Comparison of ENCODE assay signal across 8 cellular contexts in genomic region chr10:110873951-110874350, GRCh38. TPM values are rescaled to one million over a fixed set of nuclear protein-coding genes. Genes with fewer than 3 reads are reported as not detected.
DNase-seq lines count a peak whose midpoint lies in the region; TF ChIP-seq lines count a peak whose summit lies in the region.

No MANE protein-coding gene starts in this region.

- H4K20me1 ChIP-seq in OCI-LY1 (ENCODE audit: insufficient read depth, low read length) = no peaks in the 10 kb centered on the region

- H3K4me1 ChIP-seq in CD4-positive, alpha-beta memory T cell (ENCODE audit: insufficient read depth, low read length) = peaks cover 78% of the 10 kb centered on the region
- H3K4me1 ChIP-seq in OCI-LY1 (ENCODE audit: insufficient read depth, low read length, severe bottlenecking) (peaks cover 56% of the 10 kb centered on the region), duodenal mucosa (ENCODE audit: control insufficient read depth in 1 of 2, insufficient read depth in 2 of 2, low read length in 2 of 2) (peaks cover 11 to 47% of the 10 kb centered on the region in 2 donors), neutrophil (ENCODE audit: control insufficient read depth in 1 of 2, insufficient read depth in 1 of 2, low read depth in 1 of 2, low read length in 1 of 2) (peaks cover 29 to 39% of the 10 kb centered on the region in 2 experiments)

- peaks cover 43 to 82% (median 59%) of the 10 kb centered on the region in 4 donors for H3K4me1 Mint-ChIP-seq in CD4-positive, alpha-beta memory T cell

- CTCF ChIA-PET in CD4-positive, alpha-beta memory T cell (lab: Charles Lee; ENCODE audit: partially characterized antibody) = interaction anchor here (1.0 to 2.3 kb wide), 6 partner anchors 9 to 124 kb away, joined by 3 to 17 read pairs (median 6); no protein-coding TSS in a partner anchor

- no peak overlapping the region for H2AFZ ChIP-seq in OCI-LY1 (ENCODE audit: low read length)

- peaks cover 0 to 3% (median 0%) of the 10 kb centered on the region in 8 donors for H3K9me3 Mint-ChIP-seq in CD4-positive, alpha-beta memory T cell

- H3K27ac ChIP-seq in CD4-positive, alpha-beta memory T cell (ENCODE audit: low read depth, low read length) = peak overlapping the region; percentile 98
- peak overlapping the region; percentile 98 for H3K27ac ChIP-seq in OCI-LY1 (ENCODE audit: low read depth, low read length, poor library complexity, severe bottlenecking)
- no peak overlapping the region for H3K27ac ChIP-seq in duodenal mucosa (ENCODE audit: low read depth, low read length)
- peak overlapping the region; percentile 99 for H3K27ac ChIP-seq in neutrophil

- TF ChIP-seq CTCF in OCI-LY1 (IDR thresholded peaks at IDR 0.05; ENCODE audit: low read length) (no peak), neutrophil (IDR thresholded peaks at IDR 0.05) (no peak), GM13977 (IDR thresholded peaks at IDR 0.05; ENCODE audit: extremely low read depth, insufficient read depth, missing control alignments) (no peak)

- H3K9ac ChIP-seq in OCI-LY1 (ENCODE audit: low read length) (peak overlapping the region; percentile 96), duodenal mucosa (ENCODE audit: low read depth in 1 of 2, low read length in 2 of 2) (peak overlapping the region; percentile 53 to 89)

- H3K4me2 ChIP-seq in OCI-LY1 (ENCODE audit: low read length) = peak overlapping the region; percentile 99

- intact Hi-C loops in CD4-positive, alpha-beta memory T cell (cut with micrococcal nuclease) = loop anchor here (2.0 kb wide), 1 partner anchor 39 kb away; no protein-coding TSS in a partner anchor

- H3K9me2 ChIP-seq in OCI-LY1 (ENCODE audit: low read depth, low read length) = no peaks in the 10 kb centered on the region

- H3K9me3 ChIP-seq in CD4-positive, alpha-beta memory T cell (ENCODE audit: control insufficient read depth in 1 of 2, low read length in 2 of 2) = no peaks in the 10 kb centered on the region
- H3K9me3 ChIP-seq in OCI-LY1 (ENCODE audit: low read length) (no peaks in the 10 kb centered on the region), duodenal mucosa (ENCODE audit: control insufficient read depth in 1 of 2, low read length in 2 of 2) (no peaks in the 10 kb centered on the region), neutrophil (no peaks in the 10 kb centered on the region)

- H3K36me3 Mint-ChIP-seq in CD4-positive, alpha-beta memory T cell = peaks cover 12 to 54% of the 10 kb centered on the region in 2 donors

- H3K27me3 Mint-ChIP-seq in CD4-positive, alpha-beta memory T cell = no peaks in the 10 kb centered on the region

- in situ Hi-C loops in GM13977 (cut with MboI; ENCODE audit: low pct_unique_long_range_greater_than_20kb, low sequenced_read_pairs, unreplicated experiment) = loop anchor here (10.0 kb wide), 1 partner anchor 69 kb away; no protein-coding TSS in a partner anchor

- no peaks in the 10 kb centered on the region for H3F3A ChIP-seq in OCI-LY1 (ENCODE audit: insufficient read depth, low read length)

- peak overlapping the region; percentile 80 to 95 (median 90) for H3K4me3 Mint-ChIP-seq in CD4-positive, alpha-beta memory T cell

- peak overlapping the region; percentile 91 to 95 (median 92) for H3K27ac Mint-ChIP-seq in CD4-positive, alpha-beta memory T cell

- no peak for DNase-seq in CD4-positive, alpha-beta memory T cell
- no peak for DNase-seq in COR-L47 (lab: John Stamatoyannopoulos, UW)
- DNase-seq in DMS153 treated with DMSO at 0.1 percent for 48 hours (lab: John Stamatoyannopoulos, UW; ENCODE audit: unreplicated experiment) = no peak
- DNase-seq in GM13977 (ENCODE audit: low spot score) = no peak
- no peak for DNase-seq in iPS-NIHi11 (ENCODE audit: low spot score)

- H3K27me3 ChIP-seq in CD4-positive, alpha-beta memory T cell (ENCODE audit: insufficient read depth, low read length) = no peaks in the 10 kb centered on the region
- H3K27me3 ChIP-seq in OCI-LY1 (ENCODE audit: insufficient read depth, low read length) (no peaks in the 10 kb centered on the region), duodenal mucosa (ENCODE audit: control insufficient read depth in 1 of 2, insufficient read depth in 2 of 2, low read length in 2 of 2) (no peaks in the 10 kb centered on the region), neutrophil (no peaks in the 10 kb centered on the region)

- peak overlapping the region; percentile 17 to 65 for H3K4me3 ChIP-seq in CD4-positive, alpha-beta memory T cell (ENCODE audit: low read length in 2 of 2)
- peak overlapping the region; percentile 88 for H3K4me3 ChIP-seq in OCI-LY1 (ENCODE audit: low read depth, low read length, poor library complexity, severe bottlenecking)
- peak overlapping the region; percentile 83 to 84 for H3K4me3 ChIP-seq in duodenal mucosa (ENCODE audit: low read depth in 1 of 2, low read length in 2 of 2)
- peak overlapping the region in 1 of 2 experiments; percentile 91 for H3K4me3 ChIP-seq in neutrophil (ENCODE audit: low read depth in 1 of 2, low read length in 1 of 2)

- H3K79me2 ChIP-seq in OCI-LY1 (ENCODE audit: insufficient read depth, low read length) = peaks cover 47% of the 10 kb centered on the region

- POLR2A ChIA-PET in CD4-positive, alpha-beta memory T cell (lab: Charles Lee; ENCODE audit: partially characterized antibody) = interaction anchor here (1.2 to 4.1 kb wide), 7 partner anchors 9 to 134 kb away, joined by 3 to 214 read pairs (median 12); no protein-coding TSS in a partner anchor

- peaks cover 9% of the 10 kb centered on the region for H3K36me3 ChIP-seq in CD4-positive, alpha-beta memory T cell (ENCODE audit: insufficient read depth, low read length)
- H3K36me3 ChIP-seq in OCI-LY1 (ENCODE audit: insufficient read depth, low read length) (peaks cover 38% of the 10 kb centered on the region), duodenal mucosa (ENCODE audit: control insufficient read depth in 1 of 2, insufficient read depth in 2 of 2, low read length in 2 of 2) (peaks cover 11 to 17% of the 10 kb centered on the region in 2 donors), neutrophil (peaks cover 23% of the 10 kb centered on the region)

RNA-seq across cellular contexts. Expression of gene PDCD4, which starts 2.2 kb away (rescaled TPM):
- total RNA-seq in CD4-positive, alpha-beta memory T cell = 100 to 1,000 TPM; 358 to 376 TPM
- polyA plus RNA-seq in CD4-positive, alpha-beta memory T cell = 100 to 1,000 TPM; 329 to 494 TPM

RNA-seq across cellular contexts. Expression of gene BBIP1, which starts 45.0 kb away (rescaled TPM):
- total RNA-seq in CD4-positive, alpha-beta memory T cell = 10 to 100 TPM; 42.9 to 46.8 TPM
- 10 to 100 TPM; 24.4 to 28.5 TPM for polyA plus RNA-seq in CD4-positive, alpha-beta memory T cell

RNA-seq across cellular contexts. Expression of gene SHOC2, which starts 45.5 kb away (rescaled TPM):
- total RNA-seq in CD4-positive, alpha-beta memory T cell = 10 to 100 TPM; 67.9 to 69.4 TPM
- polyA plus RNA-seq in CD4-positive, alpha-beta memory T cell = 10 to 100 TPM; 49.8 to 61.3 TPM
